8 cellular contexts compared by ENCODE assay signal in genomic region chr2:64652231-64653173, GRCh38. TPM values are rescaled to one million over a fixed set of nuclear protein-coding genes. Genes with fewer than 3 reads are reported as not detected.
DNase-seq lines count a peak whose midpoint lies in the region; ATAC-seq and TF ChIP-seq lines count a peak whose summit lies in the region.

No MANE protein-coding gene starts in this region.

- no peaks in the 10 kb centered on the region for H3K9me3 ChIP-seq in BLaER1 treated with 17β-estradiol and CSF1 and Interleukin-3, amounts not matched to agents 10 nM and 100 nM (replicated peaks in 1 of 11)
- no peaks in the 10 kb centered on the region for H3K9me3 ChIP-seq in transverse colon

- H3K36me3 ChIP-seq in BLaER1 treated with 17β-estradiol and CSF1 and Interleukin-3, amounts not matched to agents 10 nM and 100 nM = no peaks in the 10 kb centered on the region
- no peaks in the 10 kb centered on the region for H3K36me3 ChIP-seq in transverse colon

- DNase-seq in SHP77 treated with DMSO at 0.1 percent for 48 hours (lab: John Stamatoyannopoulos, UW) (peak; percentile 33), dedifferentiated amniotic fluid mesenchymal stem cell (ENCODE audit: extremely low spot score) (peak; percentile 43), medulla oblongata (ENCODE audit: extremely low spot score) (peak; percentile 52), transverse colon (peak; percentile 59), NCI-H2029 treated with DMSO at 0.1 percent for 48 hours (lab: John Stamatoyannopoulos, UW) (no peak)

- peaks cover 48 to 79% (median 60%) of the 10 kb centered on the region in 10 experiments for H3K4me1 ChIP-seq in BLaER1 treated with 17β-estradiol and CSF1 and Interleukin-3, amounts not matched to agents 10 nM and 100 nM
- peaks cover 33 to 58% (median 50%) of the 10 kb centered on the region in 4 donors for H3K4me1 ChIP-seq in transverse colon

- peak overlapping the region; percentile 76 to 87 (median 83) for H3K4me3 ChIP-seq in BLaER1 treated with 17β-estradiol and CSF1 and Interleukin-3, amounts not matched to agents 10 nM and 100 nM
- H3K4me3 ChIP-seq in transverse colon = peak overlapping the region; percentile 78 to 99 (median 90)

- peak; percentile 15 for TF ChIP-seq POLR2A in transverse colon (IDR thresholded peaks at IDR 0.05)

- in situ Hi-C loops in transverse colon (cut with MboI; ENCODE audit: low pct_ligation_motif_present in 1 of 4, low pct_unique_long_range_greater_than_20kb in 1 of 4, low sequenced_read_pairs in 3 of 4) = loop anchor here in 1 of 4 donors (10.0 kb wide), 1 partner anchor 92 kb away; no protein-coding TSS in a partner anchor

- WGBS in transverse colon (ENCODE audit: low coverage in 1 of 2), 2 donors = 0 to 1% methylated on average over 11 to 21 of the region's 21 CpGs

- ATAC-seq in HG03354 (IDR thresholded peaks at IDR 0.05; ENCODE audit: poor library complexity, severe bottlenecking, unreplicated experiment) = peak; percentile 25
- ATAC-seq in HG02798 (IDR thresholded peaks at IDR 0.05; ENCODE audit: poor library complexity, unreplicated experiment) = no peak

- TF ChIP-seq EP300 in transverse colon (IDR thresholded peaks at IDR 0.05; ENCODE audit: low read depth) = no peak

- H3K4me2 ChIP-seq in BLaER1 treated with 17β-estradiol and CSF1 and Interleukin-3, amounts not matched to agents 10 nM and 100 nM = peak overlapping the region; percentile 84 to 100 (median 95)

- H3K9ac ChIP-seq in BLaER1 treated with 17β-estradiol and CSF1 and Interleukin-3, amounts not matched to agents 10 nM and 100 nM = peak overlapping the region; percentile 91 to 95 (median 94)

- peak overlapping the region; percentile 87 to 94 (median 93) for H3K27ac ChIP-seq in BLaER1 treated with 17β-estradiol and CSF1 and Interleukin-3, amounts not matched to agents 10 nM and 100 nM
- peak overlapping the region; percentile 98 to 100 (median 100) for H3K27ac ChIP-seq in transverse colon

- H4K20me1 ChIP-seq in BLaER1 treated with 17β-estradiol and CSF1 and Interleukin-3, amounts not matched to agents 10 nM and 100 nM = peaks cover 27 to 58% (median 50%) of the 10 kb centered on the region in 11 experiments; a peak in 21 of 22 replicates

- intact Hi-C loops in transverse colon (cut with DNase I; ENCODE audit: low total_unique reads) = loop anchor here (2.0 to 5.0 kb wide), 3 partner anchors 100 to 335 kb away; partner anchors contain the start of gene SLC1A4

- no peak for TF ChIP-seq CTCF in transverse colon (IDR thresholded peaks at IDR 0.05)

- H3K27me3 ChIP-seq in BLaER1 treated with 17β-estradiol and CSF1 and Interleukin-3, amounts not matched to agents 10 nM and 100 nM = no peaks in the 10 kb centered on the region
- H3K27me3 ChIP-seq in transverse colon = no peaks in the 10 kb centered on the region

RNA-seq across cellular contexts. Expression of gene SERTAD2, which starts 1.2 kb away (rescaled TPM):
- 10 to 100 TPM in 3 of 4 donors, 1 to 10 TPM in 1; 5.4 to 22.1 (median 13.2) TPM for total RNA-seq in transverse colon
